29 cellular contexts compared by ENCODE assay signal in the genomic region with DNA sequence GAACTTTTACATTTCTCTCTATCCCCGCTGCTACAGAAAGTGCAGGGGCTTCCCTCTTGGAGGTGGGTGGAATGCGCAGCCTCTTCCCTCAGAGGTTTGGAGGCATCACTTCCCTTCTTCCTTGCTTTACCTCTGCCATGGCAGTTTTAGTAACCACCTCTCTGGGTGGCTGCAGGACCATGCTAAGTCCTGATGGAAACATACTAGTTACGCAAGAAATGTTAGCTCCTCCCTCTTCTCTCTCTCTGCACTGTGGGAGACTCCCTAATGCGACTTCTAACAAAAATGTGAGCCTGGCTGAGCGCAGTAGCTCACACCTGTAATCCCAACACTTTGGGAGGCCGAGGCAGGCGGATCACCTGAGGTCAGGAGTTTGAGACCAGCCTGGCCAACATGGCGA.
"Had no signal": no experiment of that assay in that cellular context is flagged by ENCODE, and none has a peak within 500 bp of the region (broad histone marks: within the 10 kb centered on the region; RNA-seq: fewer than 3 reads in every experiment).

No MANE protein-coding gene starts in this region.

- H3K27ac ChIP-seq: epithelial cell of prostate, esophagus squamous epithelium, parathyroid adenoma, psoas muscle, suprapubic skin, tibial nerve had no signal

- H2AFZ ChIP-seq: parathyroid adenoma had no signal

- H3K36me3 ChIP-seq: esophagus squamous epithelium, suprapubic skin, tibial nerve had no signal

- FAIRE-seq: bronchial epithelial cell, endometrium, frontal cortex, keratinocyte had no signal

- H3K9me3 ChIP-seq: esophagus squamous epithelium, psoas muscle, suprapubic skin, tibial nerve had no signal

- ATAC-seq: activated CD8-positive, alpha-beta T cell treated with anti-CD3 and anti-CD28 coated beads, Interleukin-2, amount 10 ng/mL, durations not matched to agents 7 days and 5 days; left cardiac atrium; left ventricle myocardium superior; naive thymus-derived CD4-positive, alpha-beta T cell; psoas muscle; stimulated activated memory B cell treated with anti-CD40 and anti-IgM and Interleukin-4, amounts not matched to agents 10 μg/mL and 1 μg/mL and 100 μg/mL, for 72 hours had no signal

- H3K9ac ChIP-seq: parathyroid adenoma had no signal

- H3K79me2 ChIP-seq: parathyroid adenoma had no signal

- H3K4me1 ChIP-seq: parathyroid adenoma, psoas muscle, suprapubic skin, tibial nerve had no signal

- H3K4me2 ChIP-seq: smooth muscle cell had no signal

- DNase-seq: activated B cell treated with CpG ODN at 0.5 μM for 24 hours; activated CD8-positive, alpha-beta T cell treated with anti-CD3 and anti-CD28 coated beads, Interleukin-2, amount 10 ng/mL, durations not matched to agents 7 days and 5 days; activated effector memory CD4-positive, alpha-beta T cell treated with Interleukin-2 at 50 U/mL for 16 hours; activated naive CD4-positive, alpha-beta T cell treated with Interleukin-2 at 50 U/mL for 16 hours; anterior cingulate cortex; dermis blood vessel endothelial cell; effector CD4-positive, alpha-beta T cell; esophagus squamous epithelium; glutamatergic neuron; left cardiac atrium; left ventricle myocardium superior; midbrain; naive thymus-derived CD4-positive, alpha-beta T cell; occipital lobe; psoas muscle; stimulated activated CD4-positive, alpha-beta T cell treated with anti-CD3 and anti-CD28 coated beads, Interleukin-1b, Interleukin-23, amount 100 ng/mL, for 48 hours; stimulated activated CD4-positive, alpha-beta T cell treated with anti-CD3 and anti-CD28 coated beads, Interleukin-4, amount 100 ng/mL, for 4 hours; stimulated activated CD8-positive, alpha-beta memory T cell treated with anti-CD3 and anti-CD28 coated beads, Interleukin-4, amount 100 ng/mL, for 48 hours; T-helper 9 cell had no signal

- H3K4me3 ChIP-seq: esophagus squamous epithelium, psoas muscle, smooth muscle cell, suprapubic skin, tibial nerve had no signal

- H3K27me3 ChIP-seq: esophagus squamous epithelium, suprapubic skin, tibial nerve had no signal
